Comparison of ENCODE assay signal across 35 cellular contexts in the genomic region with DNA sequence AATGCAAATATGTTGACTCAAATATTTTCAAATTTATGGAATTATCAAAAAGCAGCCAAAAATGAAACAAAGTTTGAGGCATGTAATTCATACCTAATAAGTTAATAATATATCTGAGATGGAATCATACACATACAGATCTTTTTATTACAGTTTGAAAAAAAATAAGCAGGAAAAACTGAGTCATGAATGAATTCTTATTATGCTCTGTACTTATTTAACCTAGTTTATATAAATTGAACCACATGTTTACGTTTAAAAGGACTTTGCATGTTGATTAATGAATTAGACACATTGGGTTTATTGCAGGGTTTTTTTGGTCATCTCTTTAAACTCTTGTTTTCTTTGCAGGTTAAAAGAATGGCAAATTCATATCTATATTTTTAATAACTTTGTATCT. TPM values are rescaled to one million over a fixed set of nuclear protein-coding genes. Genes with fewer than 3 reads are reported as not detected.
"Had no signal": no experiment of that assay in that cellular context is flagged by ENCODE, and none has a peak within 500 bp of the region (broad histone marks: within the 10 kb centered on the region; RNA-seq: fewer than 3 reads in every experiment).

No MANE protein-coding gene starts in this region.

- H3K27me3 ChIP-seq: neural progenitor cell, neutrophil, suprapubic skin, tibial artery, upper lobe of right lung had no signal

- H3K27ac ChIP-seq: left ventricle myocardium inferior, neural progenitor cell, neutrophil, prostate gland, skin epidermis, suprapubic skin, thoracic aorta, tibial artery, upper lobe of right lung had no signal

- H2AFZ ChIP-seq: neural progenitor cell had no signal

- FAIRE-seq: islet of Langerhans, urothelium cell line had no signal

- H3K9ac ChIP-seq: neural progenitor cell had no signal

- ATAC-seq: natural killer cell; right cardiac atrium; sciatic nerve; stimulated activated naive B cell treated with anti-CD40 and anti-IgM and Interleukin-4, amounts not matched to agents 10 μg/mL and 1 μg/mL and 100 μg/mL, for 72 hours; upper lobe of right lung had no signal

- DNase-seq: hypothalamus; immature natural killer cell; left ventricle myocardium inferior; mesendoderm; naive B cell; natural killer cell; nephron progenitor cell; occipital lobe; posterior cingulate gyrus; retina; right cardiac atrium; stimulated activated CD4-positive, alpha-beta T cell treated with anti-CD3 and anti-CD28 coated beads, Interleukin-12 subunit alpha, Interleukin-12 subunit beta, amount 100 ng/mL, for 4 hours; stimulated activated CD4-positive, alpha-beta T cell treated with anti-CD3 and anti-CD28 coated beads, Interleukin-15, amount 100 ng/mL, for 24 hours; stimulated activated CD4-positive, alpha-beta T cell treated with anti-CD3 and anti-CD28 coated beads, Interleukin-2, amount 100 ng/mL, for 24 hours; stimulated activated CD4-positive, alpha-beta T cell treated with anti-CD3 and anti-CD28 coated beads, Interleukin-4, amount 100 ng/mL, for 1 hour; stimulated activated naive B cell treated with anti-CD40 and anti-IgM and Interleukin-4, amounts not matched to agents 10 μg/mL and 1 μg/mL and 100 μg/mL, for 72 hours; tibial artery; trophoblast cell; upper lobe of right lung had no signal

- H3K9me3 ChIP-seq: left ventricle myocardium inferior, neutrophil, prostate gland, suprapubic skin, thoracic aorta, tibial artery, upper lobe of right lung had no signal

- H3K4me1 ChIP-seq: neural progenitor cell, prostate gland, suprapubic skin, tibial artery had no signal

- H3K4me2 ChIP-seq: neural progenitor cell had no signal

- H3K4me3 ChIP-seq: left ventricle myocardium inferior, lung, neural progenitor cell, prostate gland, skin epidermis, suprapubic skin, thoracic aorta, tibial artery, upper lobe of right lung had no signal

RNA-seq across cellular contexts. Expression of a gene that starts 41.6 kb away (rescaled TPM):
- total RNA-seq: kidney epithelial cell, left ventricle myocardium inferior, lower leg skin, lung, mesothelial cell of epicardium, mononuclear cell, natural killer cell, occipital lobe, osteocyte, right cardiac atrium, subcutaneous adipose tissue, suprapubic skin, upper lobe of right lung had no signal
- polyA plus RNA-seq: immature natural killer cell, right cardiac atrium had no signal
